In the genomic region with DNA sequence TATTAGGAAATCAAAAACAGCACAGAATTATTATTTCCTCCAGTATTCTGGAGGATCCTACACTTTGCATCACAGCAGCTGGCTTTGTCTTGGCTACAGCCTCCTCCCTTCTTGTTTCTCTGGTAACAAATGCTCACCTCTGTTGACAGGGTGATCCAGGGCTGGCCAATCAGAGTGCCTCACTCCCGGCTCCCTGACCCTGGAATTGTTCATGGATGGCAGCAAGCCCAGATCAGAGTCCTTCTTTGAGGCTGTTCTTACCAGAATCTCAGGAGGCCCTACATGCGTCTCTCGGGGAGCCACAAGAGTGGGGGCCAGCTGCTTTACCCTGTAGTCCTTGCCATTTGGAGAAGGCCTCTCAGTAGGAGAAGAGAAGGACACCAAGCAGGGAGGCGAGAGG, we compare ENCODE assay signal across 16 cellular contexts. TPM values are rescaled to one million over a fixed set of nuclear protein-coding genes. Genes with fewer than 3 reads are reported as not detected.
A peak's percentile ranks its signal among the peaks of the same experiment; 100 is the strongest.
DNase-seq lines count a peak whose midpoint lies in the region; ATAC-seq and TF ChIP-seq lines count a peak whose summit lies in the region.
"Had no signal": no experiment of that assay in that cellular context is flagged by ENCODE, and none has a peak within 500 bp of the region (broad histone marks: within the 10 kb centered on the region; RNA-seq: fewer than 3 reads in every experiment).

No MANE protein-coding gene starts in this region.

- no peak overlapping the region for H2BK5ac ChIP-seq in neuronal stem cell (ENCODE audit: low read length)

- H2AFZ ChIP-seq in neuronal stem cell (ENCODE audit: low read length): peak overlapping the region; percentile 20

- no peak overlapping the region for H4K91ac ChIP-seq in neuronal stem cell (ENCODE audit: low read depth, low read length, poor library complexity)

- H3K79me1 ChIP-seq in neuronal stem cell (ENCODE audit: low read depth, low read length): no peaks in the 10 kb centered on the region

- no peaks in the 10 kb centered on the region for H3K27me3 ChIP-seq in neuronal stem cell (ENCODE audit: control insufficient read depth in 3 of 3, insufficient read depth in 3 of 3, low read depth in 1 of 3, low read length in 3 of 3)
- H3K27me3 ChIP-seq: cardiac muscle cell had no signal

- peaks cover 11% of the 10 kb centered on the region for H3K4me1 Mint-ChIP-seq in brain
- no peaks in the 10 kb centered on the region for H3K4me1 Mint-ChIP-seq in activated CD4-positive, alpha-beta T cell treated with anti-CD3 and anti-CD28 coated beads for 36 hours

- H3K27ac Mint-ChIP-seq in brain: peak overlapping the region in 3 of 5 experiments; percentile 54 to 94 (median 88)
- H3K27ac Mint-ChIP-seq in activated CD4-positive, alpha-beta T cell treated with anti-CD3 and anti-CD28 coated beads for 36 hours: no peak overlapping the region
- H3K27ac Mint-ChIP-seq: activated naive CD4-positive, alpha-beta T cell treated with anti-CD3 and anti-CD28 coated beads, Interleukin-2, amount 50 U/mL, for 72 hours had no signal

- H3K9me3 Mint-ChIP-seq in brain: peaks cover 0 to 2% (median 0%) of the 10 kb centered on the region in 5 experiments
- H3K9me3 Mint-ChIP-seq in activated CD4-positive, alpha-beta T cell treated with anti-CD3 and anti-CD28 coated beads for 36 hours (ENCODE audit: low read depth): no peaks in the 10 kb centered on the region
- H3K9me3 Mint-ChIP-seq: activated naive CD4-positive, alpha-beta T cell treated with anti-CD3 and anti-CD28 coated beads, Interleukin-2, amount 50 U/mL, for 72 hours had no signal

- no peak overlapping the region for H2AK5ac ChIP-seq in neuronal stem cell (ENCODE audit: low read depth, low read length)

- H3K9ac ChIP-seq in neuronal stem cell (ENCODE audit: low read depth, low read length, poor library complexity): no peak overlapping the region

- DNase-seq in LHCN-M2 (ENCODE audit: low read depth): peak; percentile 31
- peak; percentile 27 for DNase-seq in NCI-H2171 (lab: John Stamatoyannopoulos, UW)
- DNase-seq in neuronal stem cell (ENCODE audit: low spot score): no peak
- DNase-seq in activated T-cell treated with anti-CD3 and anti-CD28 coated beads for 4 hours: no peak
- DNase-seq in activated effector memory CD4-positive, alpha-beta T cell treated with anti-CD3 and anti-CD28 coated beads, Interleukin-2, amount 50 U/mL, for 16 hours: no peak
- DNase-seq in activated CD4-positive, alpha-beta T cell treated with anti-CD3 and anti-CD28 coated beads for 36 hours: no peak
- DNase-seq: activated CD4-positive, alpha-beta T cell treated with anti-CD3 and anti-CD28 coated beads for 48 hours; effector CD8-positive, alpha-beta T cell; NCI-H510A; PC-3; stimulated activated CD4-positive, alpha-beta T cell treated with anti-CD3 and anti-CD28 coated beads, Interleukin-2, amount 100 ng/mL, for 48 hours had no signal

- no peak overlapping the region for H3K23ac ChIP-seq in neuronal stem cell (ENCODE audit: low read depth, low read length, poor library complexity)

- TF ChIP-seq CTCF in brain (conservative IDR thresholded peaks at IDR 0.05): no peak

- intact Hi-C loops in activated CD4-positive, alpha-beta T cell treated with anti-CD3 and anti-CD28 coated beads for 36 hours (cut with DNase I, micrococcal nuclease): no loop called here

- H3K14ac ChIP-seq in neuronal stem cell (ENCODE audit: low read length): no peak overlapping the region

- H3K4me2 ChIP-seq in neuronal stem cell (ENCODE audit: insufficient read depth, low read length, poor library complexity, severe bottlenecking): no peak overlapping the region

- CTCF ChIA-PET in activated CD4-positive, alpha-beta T cell treated with anti-CD3 and anti-CD28 coated beads for 36 hours (lab: Charles Lee): interaction anchor here (0.9 kb wide), 1 partner anchor 12 kb away, joined by 3 read pairs; no protein-coding TSS in a partner anchor

- H3K4me1 ChIP-seq in neuronal stem cell (ENCODE audit: control insufficient read depth in 2 of 2, insufficient read depth in 1 of 2, low read depth in 1 of 2, low read length in 2 of 2): peaks cover 2 to 6% of the 10 kb centered on the region in 2 donors

- peak overlapping the region; percentile 32 for H4K8ac ChIP-seq in neuronal stem cell (ENCODE audit: low read depth, low read length)

- no peak overlapping the region for H3K4me3 ChIP-seq in neuronal stem cell (ENCODE audit: low read length in 2 of 2)
- H3K4me3 ChIP-seq: cardiac muscle cell had no signal

- H3K4me3 Mint-ChIP-seq in brain: no peak overlapping the region
- H3K4me3 Mint-ChIP-seq in activated CD4-positive, alpha-beta T cell treated with anti-CD3 and anti-CD28 coated beads for 36 hours: no peak overlapping the region

- WGBS in neuronal stem cell (ENCODE audit: extremely low coverage in 2 of 2, insufficient read length in 2 of 2, insufficient replicate concordance in 1 of 2), 2 donors: no CpG with 5 or more reads among the region's 4 CpGs

- no peaks in the 10 kb centered on the region for H3K36me3 ChIP-seq in neuronal stem cell (replicated peaks in 1 of 2; ENCODE audit: control insufficient read depth in 2 of 2, insufficient read depth in 2 of 2, low read length in 2 of 2)
- H3K36me3 ChIP-seq: cardiac muscle cell had no signal

- no peak overlapping the region for H3K27ac ChIP-seq in neuronal stem cell (replicated peaks; ENCODE audit: low read length)
- H3K27ac ChIP-seq: cardiac muscle cell had no signal

- POLR2A ChIA-PET in activated CD4-positive, alpha-beta T cell treated with anti-CD3 and anti-CD28 coated beads for 36 hours (lab: Charles Lee): no interaction called here

- no peak overlapping the region for H2BK15ac ChIP-seq in neuronal stem cell (ENCODE audit: low read length)

- H2BK12ac ChIP-seq in neuronal stem cell (ENCODE audit: low read length): no peak overlapping the region

- H3K27me3 Mint-ChIP-seq in brain: peaks cover 4% of the 10 kb centered on the region
- H3K27me3 Mint-ChIP-seq in activated CD4-positive, alpha-beta T cell treated with anti-CD3 and anti-CD28 coated beads for 36 hours: peaks cover 11% of the 10 kb centered on the region

- H3K36me3 Mint-ChIP-seq in brain: no peaks in the 10 kb centered on the region
- no peaks in the 10 kb centered on the region for H3K36me3 Mint-ChIP-seq in activated CD4-positive, alpha-beta T cell treated with anti-CD3 and anti-CD28 coated beads for 36 hours (ENCODE audit: low read depth)
- H3K36me3 Mint-ChIP-seq: activated naive CD4-positive, alpha-beta T cell treated with anti-CD3 and anti-CD28 coated beads, Interleukin-2, amount 50 U/mL, for 72 hours had no signal

- H3K9me3 ChIP-seq in neuronal stem cell (replicated peaks in 1 of 2; ENCODE audit: control insufficient read depth in 2 of 2, insufficient read depth in 1 of 2, low read depth in 1 of 2, low read length in 2 of 2): no peaks in the 10 kb centered on the region

- H3K18ac ChIP-seq in neuronal stem cell (ENCODE audit: low read length): peak overlapping the region; percentile 76

- no peak overlapping the region for H2BK120ac ChIP-seq in neuronal stem cell (ENCODE audit: low read depth, low read length)

- no peak for ATAC-seq in GM19023 (IDR thresholded peaks at IDR 0.05; ENCODE audit: unreplicated experiment)
- no peak for ATAC-seq in activated CD4-positive, alpha-beta T cell treated with anti-CD3 and anti-CD28 coated beads for 36 hours
- ATAC-seq: activated naive CD4-positive, alpha-beta T cell treated with anti-CD3 and anti-CD28 coated beads, Interleukin-2, amount 50 U/mL, for 72 hours; HepG2; PC-3 had no signal

- H3K4ac ChIP-seq in neuronal stem cell (ENCODE audit: low read length): no peak overlapping the region

RNA-seq across cellular contexts. Expression of gene IGSF5, which starts 48.4 kb away (rescaled TPM):
- 0.06 and 0.11 TPM in 2 replicates for total RNA-seq in LHCN-M2 (2014; rRNA removed)
- polyA plus RNA-seq in LHCN-M2 (2012): 0.06 TPM
- 0.53 TPM for polyA plus RNA-seq in brain (ENCODE audit: insufficient read depth, low read depth, low replicate concordance)
- polyA plus RNA-seq in neuronal stem cell (2013, experiment 1 of 2): 0.98 TPM
- 0.93 TPM for polyA plus RNA-seq in neuronal stem cell (2013, experiment 2 of 2)
- not detected for total RNA-seq in activated CD4-positive, alpha-beta T cell treated with anti-CD3 and anti-CD28 coated beads for 36 hours
- total RNA-seq: activated naive CD4-positive, alpha-beta T cell treated with anti-CD3 and anti-CD28 coated beads, Interleukin-2, amount 50 U/mL, for 72 hours; HepG2; PC-3 had no signal
- polyA plus RNA-seq: HepG2 had no signal

Comparison
In these comparisons a context has a peak if more than half of its experiments do, and no peak if none do; other contexts are left out.
1. DNase-seq: peak in LHCN-M2 (single experiment) and NCI-H2171 (single experiment); none in neuronal stem cell (single experiment), activated T-cell treated with anti-CD3 and anti-CD28 coated beads for 4 hours (single experiment), activated effector memory CD4-positive, alpha-beta T cell treated with anti-CD3 and anti-CD28 coated beads, Interleukin-2, amount 50 U/mL, for 16 hours (single experiment) and activated CD4-positive, alpha-beta T cell treated with anti-CD3 and anti-CD28 coated beads for 36 hours (single experiment).